Comparison of ENCODE assay signal across 17 cellular contexts in the genomic region with DNA sequence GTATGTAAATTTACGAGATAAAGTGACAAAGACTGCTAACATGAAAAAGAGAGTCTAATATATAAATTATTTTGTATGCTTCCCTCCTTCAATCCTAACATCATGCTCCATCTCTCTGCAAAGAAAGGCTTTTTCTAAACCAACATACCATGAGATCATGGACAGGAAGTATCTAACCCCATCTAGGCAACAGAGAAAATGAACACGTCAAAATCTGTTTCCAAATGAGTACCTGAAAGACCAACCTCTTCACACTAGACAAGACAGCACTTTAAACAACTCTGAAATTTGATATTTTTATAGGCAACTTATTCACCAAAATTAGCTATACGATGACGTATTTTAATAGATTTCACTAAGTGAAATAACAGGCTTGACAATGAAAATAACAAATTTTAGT. TPM values are rescaled to one million over a fixed set of nuclear protein-coding genes. Genes with fewer than 3 reads are reported as not detected.
A peak's percentile ranks its signal among the peaks of the same experiment; 100 is the strongest.
DNase-seq lines count a peak whose midpoint lies in the region; ATAC-seq, FAIRE-seq and TF ChIP-seq lines count a peak whose summit lies in the region.
"Had no signal": no experiment of that assay in that cellular context is flagged by ENCODE, and none has a peak within 500 bp of the region (broad histone marks: within the 10 kb centered on the region; RNA-seq: fewer than 3 reads in every experiment).

No MANE protein-coding gene starts in this region.

- no peak overlapping the region for H2BK15ac ChIP-seq in mesenchymal stem cell (ENCODE audit: low read depth, poor library complexity, severe bottlenecking)

- H3K14ac ChIP-seq in mesenchymal stem cell (ENCODE audit: low read length in 2 of 2), result no peak overlapping the region

- no peak overlapping the region for H3K4me2 ChIP-seq in mesenchymal stem cell (ENCODE audit: low read length, poor library complexity, severe bottlenecking)

- H3K4me3 ChIP-seq in mesenchymal stem cell (ENCODE audit: insufficient read depth in 1 of 2, low read depth in 1 of 2, low read length in 2 of 2), result no peak overlapping the region
- H3K4me3 ChIP-seq: GM23248 had no signal

- H2AK5ac ChIP-seq in mesenchymal stem cell (ENCODE audit: low read length, severe bottlenecking), result no peak overlapping the region

- peak; percentile 50 for FAIRE-seq in GM12892 (lab: Jason Lieb, UNC)

- H4K91ac ChIP-seq in mesenchymal stem cell (ENCODE audit: low read length), result no peak overlapping the region

- no peak overlapping the region for H2BK120ac ChIP-seq in mesenchymal stem cell (ENCODE audit: low read depth, low read length)

- no peaks in the 10 kb centered on the region for H3K4me1 ChIP-seq in mesenchymal stem cell (ENCODE audit: control insufficient read depth, insufficient read depth, low read depth, low read length)

- ATAC-seq in GM18907 (IDR thresholded peaks at IDR 0.05; ENCODE audit: unreplicated experiment) (peak; percentile 83), HG02588 (IDR thresholded peaks at IDR 0.05; ENCODE audit: unreplicated experiment) (peak; percentile 81), HG03558 (IDR thresholded peaks at IDR 0.05; ENCODE audit: extremely low read depth, unreplicated experiment) (peak; percentile 76), HG02759 (IDR thresholded peaks at IDR 0.05; ENCODE audit: unreplicated experiment) (no peak)
- ATAC-seq: SK-N-SH treated with all-trans-retinoic acid at 6 μM for 48 hours; stimulated activated memory B cell treated with anti-CD40 and anti-IgM and Interleukin-4, amounts not matched to agents 10 μg/mL and 1 μg/mL and 100 μg/mL, for 72 hours had no signal

- H3K4ac ChIP-seq in mesenchymal stem cell (ENCODE audit: low read depth in 1 of 2, low read length in 2 of 2), result no peak overlapping the region

- 96% methylated on average over 2 of the region's 4 CpGs for WGBS in mesenchymal stem cell

- no peak overlapping the region for H3K9ac ChIP-seq in mesenchymal stem cell (ENCODE audit: low read length)
- H3K9ac ChIP-seq: GM23248 had no signal

- no peaks in the 10 kb centered on the region for H3K27me3 ChIP-seq in mesenchymal stem cell (ENCODE audit: control insufficient read depth in 1 of 2, insufficient read depth in 1 of 2, low read length in 2 of 2)

- H3K18ac ChIP-seq in mesenchymal stem cell (ENCODE audit: low read depth in 1 of 2, low read length in 2 of 2), result no peak overlapping the region

- no peaks in the 10 kb centered on the region for H3K9me3 ChIP-seq in mesenchymal stem cell (ENCODE audit: control insufficient read depth, low read length)

- H3K79me1 ChIP-seq in mesenchymal stem cell (replicated peaks; ENCODE audit: low read length, poor library complexity, severe bottlenecking), result no peaks in the 10 kb centered on the region

- no peak overlapping the region for H2AFZ ChIP-seq in mesenchymal stem cell (ENCODE audit: low read depth, low read length)
- H2AFZ ChIP-seq: GM23248 had no signal

- no peak for TF ChIP-seq POLR2A in GM12892 (IDR thresholded peaks at IDR 0.05; ENCODE audit: low read depth, low read length)

- peaks cover 0 to 47% of the 10 kb centered on the region in 2 experiments for H3K36me3 ChIP-seq in mesenchymal stem cell (ENCODE audit: control insufficient read depth in 1 of 2, insufficient read depth in 2 of 2, low read depth in 1 of 2, low read length in 2 of 2)

- DNase-seq in GM12892 (ENCODE audit: insufficient read length), result no peak
- no peak for DNase-seq in NCI-H2107 (lab: John Stamatoyannopoulos, UW)
- no peak for DNase-seq in mesenchymal stem cell
- DNase-seq in stimulated activated naive CD4-positive, alpha-beta T cell treated with Interleukin-2 at 50 U/mL for 16 hours (lab: John Stamatoyannopoulos, UW), result no peak
- DNase-seq: activated CD4-positive, CD25-positive, alpha-beta regulatory T cell; activated gamma-delta T cell; glutamatergic neuron; GM23248; kidney glomerular epithelial cell; NCI-H2081 had no signal

- no peak overlapping the region for H3K23ac ChIP-seq in mesenchymal stem cell (ENCODE audit: low read length in 2 of 2)

- no peak overlapping the region for H4K8ac ChIP-seq in mesenchymal stem cell (ENCODE audit: low read length)

- H3K27ac ChIP-seq in mesenchymal stem cell (ENCODE audit: low read length, poor library complexity, severe bottlenecking), result no peak overlapping the region
- H3K27ac ChIP-seq: GM23248, HL-60 had no signal

- no peak overlapping the region for H2BK5ac ChIP-seq in mesenchymal stem cell (ENCODE audit: low read depth, low read length, poor library complexity, severe bottlenecking)

- no peak overlapping the region for H2BK12ac ChIP-seq in mesenchymal stem cell (ENCODE audit: low read length in 2 of 2)

RNA-seq across cellular contexts. Expression of a gene that starts 54.6 kb away (rescaled TPM):
- polyA plus RNA-seq in GM12892 (2012; ENCODE audit: missing spikeins), result 8.2 TPM
- 45.1 TPM for polyA plus RNA-seq in mesenchymal stem cell (2013, experiment 1 of 2)
- polyA plus RNA-seq in mesenchymal stem cell (2013, experiment 2 of 2), result 45.7 TPM
